15 cellular contexts compared by ENCODE assay signal in the genomic region with DNA sequence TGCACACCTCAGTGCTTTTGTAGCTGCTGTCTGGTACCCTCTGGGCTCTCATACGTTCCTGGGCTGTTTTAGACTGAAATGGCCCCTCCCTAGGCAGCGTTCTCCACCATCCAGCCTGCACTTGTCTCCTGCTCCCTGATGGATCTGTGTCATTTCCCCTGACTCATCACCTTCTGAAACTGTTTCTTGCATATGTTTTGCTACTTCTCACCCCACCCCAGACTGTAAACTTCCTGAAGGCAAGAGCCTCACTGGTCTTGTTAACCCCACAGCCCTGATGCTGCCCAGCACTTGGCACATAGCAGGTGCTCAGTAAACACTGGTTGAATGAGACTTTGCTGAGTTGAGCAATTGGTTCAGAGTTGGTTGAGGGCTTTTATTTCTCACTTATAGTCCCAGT.
DNase-seq lines count a peak whose midpoint lies in the region; ATAC-seq, FAIRE-seq and TF ChIP-seq lines count a peak whose summit lies in the region.
"Had no signal": no experiment of that assay in that cellular context is flagged by ENCODE, and none has a peak within 500 bp of the region (broad histone marks: within the 10 kb centered on the region; RNA-seq: fewer than 3 reads in every experiment).

No MANE protein-coding gene starts in this region.

- H3K9me3 Mint-ChIP-seq in endodermal cell: no peaks in the 10 kb centered on the region
- H3K9me3 Mint-ChIP-seq: activated naive CD8-positive, alpha-beta T cell treated with anti-CD3 and anti-CD28 coated beads, Interleukin-2, amount 10 ng/mL, durations not matched to agents 7 days and 5 days; GM23338 had no signal

- H3K9me3 ChIP-seq in keratinocyte (ENCODE audit: control insufficient read depth, low read depth, low read length) (no peaks in the 10 kb centered on the region), uterus (no peaks in the 10 kb centered on the region), endodermal cell (ENCODE audit: control insufficient read depth, low read length) (no peaks in the 10 kb centered on the region)

- no peak overlapping the region for H3K4me3 Mint-ChIP-seq in endodermal cell
- H3K4me3 Mint-ChIP-seq: activated naive CD8-positive, alpha-beta T cell treated with anti-CD3 and anti-CD28 coated beads, Interleukin-2, amount 10 ng/mL, durations not matched to agents 7 days and 5 days; GM23338; memory B cell had no signal

- H3K27ac ChIP-seq in keratinocyte (ENCODE audit: control insufficient read depth, insufficient read depth, low read length) (peak overlapping the region; percentile 46), uterus (no peak overlapping the region), endodermal cell (ENCODE audit: low read depth, low read length) (no peak overlapping the region)

- H3K36me3 ChIP-seq in keratinocyte (ENCODE audit: control insufficient read depth in 2 of 2, extremely low read depth in 1 of 2, insufficient read depth in 2 of 2, low read length in 2 of 2): no peaks in the 10 kb centered on the region
- H3K36me3 ChIP-seq in uterus: no peaks in the 10 kb centered on the region
- H3K36me3 ChIP-seq in endodermal cell (ENCODE audit: control insufficient read depth, insufficient read depth, low read length): no peaks in the 10 kb centered on the region

- no peaks in the 10 kb centered on the region for H3K27me3 ChIP-seq in keratinocyte (ENCODE audit: control insufficient read depth, extremely low read depth, insufficient read depth, low read length)
- no peaks in the 10 kb centered on the region for H3K27me3 ChIP-seq in uterus
- no peaks in the 10 kb centered on the region for H3K27me3 ChIP-seq in endodermal cell (ENCODE audit: control insufficient read depth, insufficient read depth, low read length, poor library complexity, severe bottlenecking)

- H3K79me2 ChIP-seq in keratinocyte (ENCODE audit: control insufficient read depth, insufficient read depth, low read length): no peaks in the 10 kb centered on the region

- no peaks in the 10 kb centered on the region for H3K4me1 Mint-ChIP-seq in endodermal cell
- H3K4me1 Mint-ChIP-seq: GM23338, memory B cell had no signal

- H3K27ac Mint-ChIP-seq in endodermal cell: no peak overlapping the region
- H3K27ac Mint-ChIP-seq: activated naive CD8-positive, alpha-beta T cell treated with anti-CD3 and anti-CD28 coated beads, Interleukin-2, amount 10 ng/mL, durations not matched to agents 7 days and 5 days; GM23338; memory B cell had no signal

- WGBS in endodermal cell (ENCODE audit: insufficient coverage in 1 of 2, insufficient read length in 1 of 2), 2 experiments: 75 to 76% methylated on average over 2 of the region's 2 CpGs

- intact Hi-C loops in Right ventricle myocardium inferior (cut with DNase I) (no loop called here), cardiac septum (cut with DNase I) (no loop called here), uterus (cut with DNase I; ENCODE audit: low total_unique reads) (no loop called here)

- no peak overlapping the region for H3K9ac ChIP-seq in keratinocyte (ENCODE audit: control insufficient read depth, extremely low read depth, insufficient read depth, low read length)
- no peak overlapping the region for H3K9ac ChIP-seq in endodermal cell (ENCODE audit: extremely low read depth, low read length, poor library complexity, severe bottlenecking)

- FAIRE-seq in keratinocyte (lab: Jason Lieb, UNC): peak; percentile 88

- no peaks in the 10 kb centered on the region for H4K20me1 ChIP-seq in keratinocyte (ENCODE audit: control insufficient read depth, extremely low read depth, insufficient read depth, low read length)

- TF ChIP-seq POLR2A in uterus (IDR thresholded peaks at IDR 0.05): no peak

- DNase-seq in Right ventricle myocardium inferior (ENCODE audit: missing footprints): no peak
- DNase-seq in cardiac septum (ENCODE audit: low spot score): no peak
- DNase-seq in amniotic epithelial cell (ENCODE audit: low read depth): peak; percentile 73
- DNase-seq in keratinocyte (ENCODE audit: low read depth, low spot score): peak; percentile 44
- no peak for DNase-seq in uterus
- DNase-seq in endodermal cell: no peak
- no peak for DNase-seq in KBM-7
- no peak for DNase-seq in stimulated activated naive CD4-positive, alpha-beta T cell treated with Interleukin-2 at 50 U/mL for 16 hours (lab: John Stamatoyannopoulos, UW)
- DNase-seq: activated naive CD8-positive, alpha-beta T cell treated with anti-CD3 and anti-CD28 coated beads, Interleukin-2, amount 10 ng/mL, durations not matched to agents 7 days and 5 days; DMS 273 treated with DMSO at 0.1 percent for 48 hours; glutamatergic neuron; NCI-H2081; T-helper 2 cell had no signal

- H3K27me3 Mint-ChIP-seq in endodermal cell (ENCODE audit: insufficient read depth): no peaks in the 10 kb centered on the region

- peak; percentile 26 for ATAC-seq in Right ventricle myocardium inferior
- ATAC-seq: GM23338 had no signal

- no peaks in the 10 kb centered on the region for H3K9me1 ChIP-seq in keratinocyte (ENCODE audit: control insufficient read depth, extremely low read depth, insufficient read depth, low read length)

- H3K4me1 ChIP-seq in keratinocyte (ENCODE audit: control insufficient read depth, extremely low read depth, insufficient read depth, low read length): peaks cover 19% of the 10 kb centered on the region
- no peaks in the 10 kb centered on the region for H3K4me1 ChIP-seq in uterus
- H3K4me1 ChIP-seq in endodermal cell (ENCODE audit: control insufficient read depth, insufficient read depth, low read length): no peaks in the 10 kb centered on the region

- no peak overlapping the region for H3K4me3 ChIP-seq in keratinocyte (ENCODE audit: control insufficient read depth in 2 of 3, extremely low read depth in 1 of 3, insufficient read depth in 2 of 3, low read depth in 1 of 3, low read length in 3 of 3)
- H3K4me3 ChIP-seq in uterus: no peak overlapping the region
- no peak overlapping the region for H3K4me3 ChIP-seq in endodermal cell (ENCODE audit: low read length)
- H3K4me3 ChIP-seq: GM23338 had no signal

- TF ChIP-seq CTCF in keratinocyte (optimal IDR thresholded peaks at IDR 0.05 in 1 of 3, IDR thresholded peaks at IDR 0.05 in 1 of 3, conservative IDR thresholded peaks at IDR 0.05 in 1 of 3; ENCODE audit: extremely low read depth in 1 of 3, insufficient read depth in 2 of 3, low read length in 3 of 3): no peak
- no peak for TF ChIP-seq CTCF in uterus (IDR thresholded peaks at IDR 0.05)
- no peak for TF ChIP-seq CTCF in endodermal cell (conservative IDR thresholded peaks at IDR 0.05)

- H3K36me3 Mint-ChIP-seq in endodermal cell (ENCODE audit: low read depth): no peaks in the 10 kb centered on the region
- H3K36me3 Mint-ChIP-seq: activated naive CD8-positive, alpha-beta T cell treated with anti-CD3 and anti-CD28 coated beads, Interleukin-2, amount 10 ng/mL, durations not matched to agents 7 days and 5 days; memory B cell had no signal

- H2AFZ ChIP-seq in keratinocyte (ENCODE audit: control insufficient read depth, low read length): no peak overlapping the region
- H2AFZ ChIP-seq: GM23338 had no signal

- dilution Hi-C loops in keratinocyte (cut with MboI; ENCODE audit: extremely low pct_ligation_motif_present, low sequenced_read_pairs): no loop called here

- in situ Hi-C loops in KBM-7 (cut with MboI; ENCODE audit: low pct_unique_long_range_greater_than_20kb, low sequenced_read_pairs): no loop called here

- peak overlapping the region; percentile 13 for H3K4me2 ChIP-seq in keratinocyte (ENCODE audit: control insufficient read depth, extremely low read depth, insufficient read depth, low read depth, low read length)
- H3K4me2 ChIP-seq: GM23338 had no signal

Comparison
In these comparisons a context has a peak if more than half of its experiments do, and no peak if none do; other contexts are left out.
1. DNase-seq: peak in amniotic epithelial cell (single experiment) and keratinocyte (single experiment); none in Right ventricle myocardium inferior (single experiment), cardiac septum (single experiment), uterus (0 of 2), endodermal cell (single experiment), KBM-7 (single experiment) and stimulated activated naive CD4-positive, alpha-beta T cell treated with Interleukin-2 at 50 U/mL for 16 hours (single experiment).